9 cellular contexts compared by ENCODE assay signal in genomic region chr11:3894128-3894731, GRCh38. TPM values are rescaled to one million over a fixed set of nuclear protein-coding genes. Genes with fewer than 3 reads are reported as not detected.
A peak's percentile ranks its signal among the peaks of the same experiment; 100 is the strongest.
DNase-seq lines count a peak whose midpoint lies in the region; ATAC-seq and TF ChIP-seq lines count a peak whose summit lies in the region.
"Had no signal": no experiment of that assay in that cellular context is flagged by ENCODE, and none has a peak within 500 bp of the region (broad histone marks: within the 10 kb centered on the region; RNA-seq: fewer than 3 reads in every experiment).

No MANE protein-coding gene starts in this region.

- peaks cover 16% of the 10 kb centered on the region for H3K4me1 Mint-ChIP-seq in activated T-helper 17 cell treated with anti-CD3 and anti-CD28 coated beads, Interleukin-2, amount 50 U/mL, for 72 hours
- H3K4me1 Mint-ChIP-seq in natural killer cell, result peaks cover 61 to 63% of the 10 kb centered on the region in 2 donors

- no peak overlapping the region for H3K27ac ChIP-seq in prostate gland
- H3K27ac ChIP-seq: KMS-11 had no signal

- H3K4me3 Mint-ChIP-seq in activated T-helper 17 cell treated with anti-CD3 and anti-CD28 coated beads, Interleukin-2, amount 50 U/mL, for 72 hours, result peak overlapping the region; percentile 1
- peak overlapping the region; percentile 70 for H3K4me3 Mint-ChIP-seq in natural killer cell

- H3K9me3 Mint-ChIP-seq in activated T-helper 17 cell treated with anti-CD3 and anti-CD28 coated beads, Interleukin-2, amount 50 U/mL, for 72 hours, result no peaks in the 10 kb centered on the region
- no peaks in the 10 kb centered on the region for H3K9me3 Mint-ChIP-seq in natural killer cell

- no peak for TF ChIP-seq POLR2A in prostate gland (IDR thresholded peaks at IDR 0.05)

- intact Hi-C loops in natural killer cell (cut with micrococcal nuclease) (loop anchor here (5.0 kb wide), 1 partner anchor 37 kb away; the partner anchor contains the start of gene STIM1), prostate gland (cut with DNase I) (no loop called here)

- in situ Hi-C loops in Caki2 (cut with HindIII; ENCODE audit: low pct_unique_long_range_greater_than_20kb, low sequenced_read_pairs), result no loop called here

- H3K36me3 ChIP-seq in prostate gland, result no peaks in the 10 kb centered on the region

- no peak for TF ChIP-seq CTCF in natural killer cell (IDR thresholded peaks at IDR 0.05)
- no peak for TF ChIP-seq CTCF in prostate gland (IDR thresholded peaks at IDR 0.05)

- H3K27me3 Mint-ChIP-seq in activated T-helper 17 cell treated with anti-CD3 and anti-CD28 coated beads, Interleukin-2, amount 50 U/mL, for 72 hours, result no peaks in the 10 kb centered on the region
- no peaks in the 10 kb centered on the region for H3K27me3 Mint-ChIP-seq in natural killer cell (ENCODE audit: low read depth in 2 of 2)

- no peaks in the 10 kb centered on the region for H3K36me3 Mint-ChIP-seq in activated T-helper 17 cell treated with anti-CD3 and anti-CD28 coated beads, Interleukin-2, amount 50 U/mL, for 72 hours (ENCODE audit: low read depth)
- H3K36me3 Mint-ChIP-seq in natural killer cell, result no peaks in the 10 kb centered on the region

- WGBS in prostate gland, result 82% methylated on average over 5 of the region's 5 CpGs

- ATAC-seq in GM19351 (IDR thresholded peaks at IDR 0.05; ENCODE audit: unreplicated experiment) (peak; percentile 98), HG03439 (IDR thresholded peaks at IDR 0.05; ENCODE audit: unreplicated experiment) (peak; percentile 95), natural killer cell (peak; percentile 68 to 80 (median 70))
- peak; percentile 31 for ATAC-seq in activated T-helper 17 cell treated with anti-CD3 and anti-CD28 coated beads, Interleukin-2, amount 50 U/mL, for 72 hours (replicated peaks)

- no peaks in the 10 kb centered on the region for H3K4me1 ChIP-seq in prostate gland (replicated peaks)

- no peaks in the 10 kb centered on the region for H3K9me3 ChIP-seq in prostate gland

- H3K27me3 ChIP-seq in prostate gland (replicated peaks; ENCODE audit: insufficient read depth), result no peaks in the 10 kb centered on the region

- H3K27ac Mint-ChIP-seq in activated T-helper 17 cell treated with anti-CD3 and anti-CD28 coated beads, Interleukin-2, amount 50 U/mL, for 72 hours, result peak overlapping the region; percentile 53
- peak overlapping the region; percentile 83 to 94 for H3K27ac Mint-ChIP-seq in natural killer cell

- H3K4me3 ChIP-seq in prostate gland, result no peak overlapping the region

- DNase-seq in Caki2 (ENCODE audit: low read depth) (peak; percentile 74), natural killer cell (no peak), NCI-H1092 (lab: John Stamatoyannopoulos, UW) (no peak), prostate gland (ENCODE audit: low spot score) (no peak), NCI-H1417 (lab: John Stamatoyannopoulos, UW) (no peak)

RNA-seq across cellular contexts. Expression of gene STIM1, which starts 38.8 kb away (rescaled TPM):
- total RNA-seq in Caki2 (2014; rRNA removed; shearing (Covaris generic); ENCODE audit: low replicate concordance), result 36.1 and 45.5 TPM in 2 replicates
- 10 to 100 TPM; 68.8 to 82.7 TPM for total RNA-seq in activated T-helper 17 cell treated with anti-CD3 and anti-CD28 coated beads, Interleukin-2, amount 50 U/mL, for 72 hours
- total RNA-seq in natural killer cell (100 to 1,000 TPM; 171 to 187 (median 175) TPM), prostate gland (10 to 100 TPM; 34.1 to 65.0 TPM)

RNA-seq across cellular contexts. Expression of gene RHOG, which starts 53.5 kb away (rescaled TPM):
- total RNA-seq in Caki2 (2014; rRNA removed; shearing (Covaris generic); ENCODE audit: low replicate concordance), result 7.1 and 9.3 TPM in 2 replicates
- total RNA-seq in activated T-helper 17 cell treated with anti-CD3 and anti-CD28 coated beads, Interleukin-2, amount 50 U/mL, for 72 hours, result 100 to 1,000 TPM; 151 to 154 TPM
- total RNA-seq in natural killer cell (100 to 1,000 TPM; 114 to 145 (median 137) TPM), prostate gland (10 to 100 TPM; 41.1 to 56.4 TPM)

Comparison
In these comparisons a context has a peak if more than half of its experiments do, and no peak if none do; other contexts are left out.
1. ATAC-seq: peak in every context shown above with its lines; median percentile 98 in GM19351; 95 in HG03439; 70 in natural killer cell; 31 in activated T-helper 17 cell treated with anti-CD3 and anti-CD28 coated beads, Interleukin-2, amount 50 U/mL, for 72 hours.